In the genomic region with DNA sequence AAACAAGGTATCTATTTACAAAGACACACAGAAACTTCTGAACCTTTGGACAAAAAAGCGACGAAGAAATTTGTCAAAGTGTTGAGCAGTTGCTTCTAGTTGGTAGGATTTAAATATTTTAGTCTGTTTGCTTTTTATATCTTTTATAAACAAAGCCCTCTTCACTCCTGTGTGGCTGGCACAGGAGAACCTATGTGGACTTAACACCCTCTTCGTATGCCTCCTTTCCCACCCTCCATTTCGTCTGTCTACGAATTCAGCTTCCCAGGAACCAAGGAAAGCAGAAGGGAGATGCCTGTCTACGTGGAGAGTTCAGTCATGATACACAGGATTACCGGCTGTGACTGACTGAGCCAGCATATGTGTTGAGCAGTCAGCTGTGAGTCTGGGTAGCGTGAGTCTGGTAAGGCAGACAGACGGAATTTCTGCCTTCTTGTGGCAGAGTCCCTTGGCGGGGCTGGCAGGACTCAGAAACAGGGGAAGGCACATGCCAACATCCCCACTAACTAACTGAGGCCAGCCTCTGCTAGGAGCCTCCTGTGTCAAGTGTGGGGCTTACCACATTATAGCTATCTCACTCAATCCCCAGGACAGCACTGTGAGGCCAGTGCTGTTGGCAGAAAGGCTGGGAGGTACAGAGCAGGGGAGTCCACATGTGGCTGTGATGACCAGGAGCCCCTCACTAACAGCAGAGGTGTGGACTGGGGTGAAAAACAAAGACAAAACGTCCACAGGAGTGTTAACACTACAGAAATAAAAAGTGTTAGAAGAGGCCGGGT, we compare ENCODE assay signal across 1 cellular context.
TF ChIP-seq lines count a peak whose summit lies in the region.

No MANE protein-coding gene starts in this region.

TF ChIP-seq in IMR-90, 13 proteins besides CTCF, POLR2A, EP300 and RAD21 (continued from another document):
- TF ChIP-seq RCOR1 (IDR thresholded peaks at IDR 0.05; ENCODE audit: insufficient replicate concordance, low read length), result no peak
- TF ChIP-seq CHD1 (IDR thresholded peaks at IDR 0.05; ENCODE audit: low read depth, low read length), result no peak
- no peak for TF ChIP-seq FOS (IDR thresholded peaks at IDR 0.05; ENCODE audit: low read depth, low read length)
- TF ChIP-seq MAFK (IDR thresholded peaks at IDR 0.05; ENCODE audit: low read depth, low read length), result no peak
- TF ChIP-seq MXI1 (IDR thresholded peaks at IDR 0.05; ENCODE audit: borderline replicate concordance, low read depth, low read length), result no peak
- no peak for TF ChIP-seq RFX5 (IDR thresholded peaks at IDR 0.05; ENCODE audit: low read depth, low read length)
- TF ChIP-seq MAZ (IDR thresholded peaks at IDR 0.05; ENCODE audit: borderline replicate concordance, low read depth, low read length), result no peak
- TF ChIP-seq CEBPB (IDR thresholded peaks at IDR 0.05; ENCODE audit: low read depth, low read length), result no peak
- TF ChIP-seq, protein P1, sequence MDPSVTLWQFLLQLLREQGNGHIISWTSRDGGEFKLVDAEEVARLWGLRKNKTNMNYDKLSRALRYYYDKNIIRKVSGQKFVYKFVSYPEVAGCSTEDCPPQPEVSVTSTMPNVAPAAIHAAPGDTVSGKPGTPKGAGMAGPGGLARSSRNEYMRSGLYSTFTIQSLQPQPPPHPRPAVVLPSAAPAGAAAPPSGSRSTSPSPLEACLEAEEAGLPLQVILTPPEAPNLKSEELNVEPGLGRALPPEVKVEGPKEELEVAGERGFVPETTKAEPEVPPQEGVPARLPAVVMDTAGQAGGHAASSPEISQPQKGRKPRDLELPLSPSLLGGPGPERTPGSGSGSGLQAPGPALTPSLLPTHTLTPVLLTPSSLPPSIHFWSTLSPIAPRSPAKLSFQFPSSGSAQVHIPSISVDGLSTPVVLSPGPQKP (IDR thresholded peaks at IDR 0.05; ENCODE audit: borderline replicate concordance, low read depth, low read length), result no peak
- TF ChIP-seq SMC3 (IDR thresholded peaks at IDR 0.05; ENCODE audit: low read depth, low read length), result no peak
- TF ChIP-seq, protein P2, sequence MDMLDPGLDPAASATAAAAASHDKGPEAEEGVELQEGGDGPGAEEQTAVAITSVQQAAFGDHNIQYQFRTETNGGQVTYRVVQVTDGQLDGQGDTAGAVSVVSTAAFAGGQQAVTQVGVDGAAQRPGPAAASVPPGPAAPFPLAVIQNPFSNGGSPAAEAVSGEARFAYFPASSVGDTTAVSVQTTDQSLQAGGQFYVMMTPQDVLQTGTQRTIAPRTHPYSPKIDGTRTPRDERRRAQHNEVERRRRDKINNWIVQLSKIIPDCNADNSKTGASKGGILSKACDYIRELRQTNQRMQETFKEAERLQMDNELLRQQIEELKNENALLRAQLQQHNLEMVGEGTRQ (IDR thresholded peaks at IDR 0.05; ENCODE audit: low read depth, low read length), result no peak
